1 cellular context compared by ENCODE assay signal in the genomic region with DNA sequence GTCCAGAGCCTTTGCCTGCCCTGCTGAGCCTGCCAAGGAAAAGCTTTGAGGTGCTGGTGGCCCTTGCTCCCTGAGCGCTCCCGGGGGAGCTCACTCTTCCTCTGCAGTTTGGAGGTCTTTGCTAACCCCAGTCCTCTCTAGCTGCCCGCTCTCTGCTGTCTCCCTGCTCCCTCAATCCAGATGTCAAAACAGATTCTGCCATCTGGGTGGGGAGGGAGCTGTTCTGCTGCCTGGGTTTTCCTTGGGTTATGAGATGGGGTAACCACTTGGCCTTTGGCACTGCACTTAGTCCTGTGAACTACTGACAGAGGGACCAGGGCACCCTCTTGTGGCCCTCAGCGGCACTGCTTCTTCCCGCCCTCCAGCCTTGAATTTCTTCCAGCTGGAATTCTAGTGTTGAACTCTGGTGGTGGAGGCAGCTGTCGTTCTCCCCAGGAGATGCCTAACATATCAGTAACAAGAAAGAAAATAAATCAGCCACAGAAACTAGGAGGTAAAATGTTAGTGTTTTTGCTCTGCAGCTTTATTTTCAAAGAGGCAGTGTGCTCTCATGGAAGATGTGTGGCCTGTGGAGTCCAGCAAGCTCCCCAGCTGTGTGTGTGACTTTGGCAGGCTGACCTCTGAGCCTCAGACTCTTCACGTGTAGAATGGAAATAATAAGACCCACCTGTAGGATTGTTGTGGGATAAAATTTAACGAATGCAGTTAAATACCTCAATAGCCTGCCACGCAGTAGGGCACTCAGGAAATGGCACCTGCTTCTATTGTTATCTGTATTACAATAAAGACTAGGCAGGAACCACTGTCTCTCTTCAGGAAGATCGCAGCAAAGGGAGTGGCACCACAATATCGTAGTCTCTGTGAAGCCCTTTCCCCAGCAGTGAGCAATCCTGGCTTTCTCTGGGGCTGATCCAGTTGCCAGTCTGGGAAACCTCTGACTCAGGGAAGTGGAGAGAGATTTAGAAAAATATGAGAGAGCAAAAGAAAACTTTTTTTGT.
TF ChIP-seq lines count a peak whose summit lies in the region.

No MANE protein-coding gene starts in this region.

TF ChIP-seq in liver, 16 proteins besides CTCF, POLR2A, EP300 and RAD21 (continued from another document):
- TF ChIP-seq, protein P1, sequence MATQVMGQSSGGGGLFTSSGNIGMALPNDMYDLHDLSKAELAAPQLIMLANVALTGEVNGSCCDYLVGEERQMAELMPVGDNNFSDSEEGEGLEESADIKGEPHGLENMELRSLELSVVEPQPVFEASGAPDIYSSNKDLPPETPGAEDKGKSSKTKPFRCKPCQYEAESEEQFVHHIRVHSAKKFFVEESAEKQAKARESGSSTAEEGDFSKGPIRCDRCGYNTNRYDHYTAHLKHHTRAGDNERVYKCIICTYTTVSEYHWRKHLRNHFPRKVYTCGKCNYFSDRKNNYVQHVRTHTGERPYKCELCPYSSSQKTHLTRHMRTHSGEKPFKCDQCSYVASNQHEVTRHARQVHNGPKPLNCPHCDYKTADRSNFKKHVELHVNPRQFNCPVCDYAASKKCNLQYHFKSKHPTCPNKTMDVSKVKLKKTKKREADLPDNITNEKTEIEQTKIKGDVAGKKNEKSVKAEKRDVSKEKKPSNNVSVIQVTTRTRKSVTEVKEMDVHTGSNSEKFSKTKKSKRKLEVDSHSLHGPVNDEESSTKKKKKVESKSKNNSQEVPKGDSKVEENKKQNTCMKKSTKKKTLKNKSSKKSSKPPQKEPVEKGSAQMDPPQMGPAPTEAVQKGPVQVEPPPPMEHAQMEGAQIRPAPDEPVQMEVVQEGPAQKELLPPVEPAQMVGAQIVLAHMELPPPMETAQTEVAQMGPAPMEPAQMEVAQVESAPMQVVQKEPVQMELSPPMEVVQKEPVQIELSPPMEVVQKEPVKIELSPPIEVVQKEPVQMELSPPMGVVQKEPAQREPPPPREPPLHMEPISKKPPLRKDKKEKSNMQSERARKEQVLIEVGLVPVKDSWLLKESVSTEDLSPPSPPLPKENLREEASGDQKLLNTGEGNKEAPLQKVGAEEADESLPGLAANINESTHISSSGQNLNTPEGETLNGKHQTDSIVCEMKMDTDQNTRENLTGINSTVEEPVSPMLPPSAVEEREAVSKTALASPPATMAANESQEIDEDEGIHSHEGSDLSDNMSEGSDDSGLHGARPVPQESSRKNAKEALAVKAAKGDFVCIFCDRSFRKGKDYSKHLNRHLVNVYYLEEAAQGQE (IDR thresholded peaks at IDR 0.05), result no peak
- TF ChIP-seq HNF4A (conservative IDR thresholded peaks at IDR 0.05), result peak; percentile 53 to 75
- no peak for TF ChIP-seq FOXA2 (IDR thresholded peaks at IDR 0.05)
- no peak for TF ChIP-seq GABPA (IDR thresholded peaks at IDR 0.05 in 1 of 2, conservative IDR thresholded peaks at IDR 0.05 in 1 of 2)
- peak; percentile 14 for TF ChIP-seq HNF4G (IDR thresholded peaks at IDR 0.05)
- TF ChIP-seq, protein P2, sequence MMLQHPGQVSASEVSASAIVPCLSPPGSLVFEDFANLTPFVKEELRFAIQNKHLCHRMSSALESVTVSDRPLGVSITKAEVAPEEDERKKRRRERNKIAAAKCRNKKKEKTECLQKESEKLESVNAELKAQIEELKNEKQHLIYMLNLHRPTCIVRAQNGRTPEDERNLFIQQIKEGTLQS (IDR thresholded peaks at IDR 0.05), result no peak
TF ChIP-seq in liver: peak in this region for 4.
